ENCODE assay signal across 8 cellular contexts in genomic region chr2:68121873-68122679, GRCh38. TPM values are rescaled to one million over a fixed set of nuclear protein-coding genes. Genes with fewer than 3 reads are reported as not detected.
DNase-seq lines count a peak whose midpoint lies in the region; ATAC-seq and TF ChIP-seq lines count a peak whose summit lies in the region.

No MANE protein-coding gene starts in this region.

- peak overlapping the region; percentile 46; the same call in 1 of the 2 replicates for H2AFZ ChIP-seq in PC-9

- POLR2A ChIA-PET in PC-9 (lab: Charles Lee; ENCODE audit: unreplicated experiment), result interaction anchor here (0.7 kb wide), 1 partner anchor 47 kb away, joined by 3 read pairs; no protein-coding TSS in a partner anchor

- no peaks in the 10 kb centered on the region for H3K9me3 ChIP-seq in PC-9 (ENCODE audit: insufficient read depth, low read depth)
- no peaks in the 10 kb centered on the region for H3K9me3 ChIP-seq in neutrophil

- TF ChIP-seq CTCF in PC-9 (conservative IDR thresholded peaks at IDR 0.05) (peak; percentile 99), fibroblast of pulmonary artery (IDR thresholded peaks at IDR 0.05; ENCODE audit: low read length, missing control alignments) (peak; percentile 98), neutrophil (IDR thresholded peaks at IDR 0.05) (peak; percentile 97)

- no TSS peak for BruUV-seq in PC-9 (replicated peaks; lab: Mats Ljungman, UMichigan)

- H3K4me2 ChIP-seq in PC-9, result peak overlapping the region; percentile 66

- no peaks in the 10 kb centered on the region for H3K9me2 ChIP-seq in PC-9 (ENCODE audit: insufficient read depth)

- intact Hi-C loops in PC-9 (cut with micrococcal nuclease; ENCODE audit: unreplicated experiment), result loop anchor here (1.0 to 10.0 kb wide), 4 partner anchors 133 to 319 kb away; partner anchors contain the start of gene PPP3R1

- H3K4me1 ChIP-seq in PC-9 (replicated peaks; ENCODE audit: insufficient read depth), result no peaks in the 10 kb centered on the region
- peaks cover 16 to 35% of the 10 kb centered on the region in 2 experiments for H3K4me1 ChIP-seq in neutrophil (ENCODE audit: control insufficient read depth in 1 of 2, insufficient read depth in 1 of 2, low read depth in 1 of 2, low read length in 1 of 2)

- in situ Hi-C loops in Caki2 (cut with HindIII; ENCODE audit: low pct_unique_long_range_greater_than_20kb, low sequenced_read_pairs), result no loop called here

- H3K4me3 ChIP-seq in PC-9 (no peak overlapping the region), fibroblast of pulmonary artery (replicated peaks; ENCODE audit: low read depth, low read length) (no peak overlapping the region), neutrophil (ENCODE audit: low read depth in 1 of 2, low read length in 1 of 2) (no peak overlapping the region)

- H3K27ac ChIP-seq in PC-9, result no peak overlapping the region
- no peak overlapping the region for H3K27ac ChIP-seq in neutrophil

- no peaks in the 10 kb centered on the region for H3K27me3 ChIP-seq in PC-9 (ENCODE audit: insufficient read depth, low read depth)
- no peaks in the 10 kb centered on the region for H3K27me3 ChIP-seq in neutrophil

- H4K20me1 ChIP-seq in PC-9 (ENCODE audit: insufficient read depth), result no peaks in the 10 kb centered on the region

- no peaks in the 10 kb centered on the region for H3K36me3 ChIP-seq in PC-9 (ENCODE audit: low read depth)
- no peaks in the 10 kb centered on the region for H3K36me3 ChIP-seq in neutrophil

- ATAC-seq in HG02852 (IDR thresholded peaks at IDR 0.05; ENCODE audit: unreplicated experiment), result no peak

- peak; percentile 57 for DNase-seq in Caki2 (ENCODE audit: low read depth)
- peak in 69 of 76 experiments; percentile 4 to 81 (median 63) for DNase-seq in HUDEP-2 (lab: John Stamatoyannopoulos, UW; ENCODE audit: unreplicated experiment in 76 of 76)
- DNase-seq in PC-9, result peak; percentile 68 to 81
- DNase-seq in activated T-helper 1 cell treated with Interleukin-2 at 50 U/mL for 16 hours (ENCODE audit: low read depth), result peak; percentile 59
- peak; percentile 92 for DNase-seq in fibroblast of pulmonary artery (ENCODE audit: low read depth)
- DNase-seq in stromal cell of bone marrow (ENCODE audit: low read depth), result peak; percentile 70

- H3F3A ChIP-seq in PC-9 (ENCODE audit: insufficient read depth, low read depth), result no peaks in the 10 kb centered on the region

- H3K79me2 ChIP-seq in PC-9 (ENCODE audit: low read depth), result no peaks in the 10 kb centered on the region

- CTCF ChIA-PET in PC-9 (lab: Charles Lee), result interaction anchor here (0.6 to 1.2 kb wide), 7 partner anchors 14 to 206 kb away, joined by 3 to 12 read pairs (median 6); no protein-coding TSS in a partner anchor

RNA-seq across cellular contexts. Expression of gene PNO1, which starts 35.6 kb away (rescaled TPM):
- total RNA-seq in Caki2 (2014; rRNA removed; shearing (Covaris generic); ENCODE audit: low replicate concordance), result 29.2 and 30.9 TPM in 2 replicates
- 11.2 and 17.8 TPM in 2 replicates for total RNA-seq in PC-9 (2021)

RNA-seq across cellular contexts. Expression of gene C1D, which starts 59.3 kb away (rescaled TPM):
- total RNA-seq in Caki2 (2014; rRNA removed; shearing (Covaris generic); ENCODE audit: low replicate concordance), result 41.3 and 56.0 TPM in 2 replicates
- 22.3 and 24.8 TPM in 2 replicates for total RNA-seq in PC-9 (2021)
